1 cellular context compared by ENCODE assay signal in the genomic region with DNA sequence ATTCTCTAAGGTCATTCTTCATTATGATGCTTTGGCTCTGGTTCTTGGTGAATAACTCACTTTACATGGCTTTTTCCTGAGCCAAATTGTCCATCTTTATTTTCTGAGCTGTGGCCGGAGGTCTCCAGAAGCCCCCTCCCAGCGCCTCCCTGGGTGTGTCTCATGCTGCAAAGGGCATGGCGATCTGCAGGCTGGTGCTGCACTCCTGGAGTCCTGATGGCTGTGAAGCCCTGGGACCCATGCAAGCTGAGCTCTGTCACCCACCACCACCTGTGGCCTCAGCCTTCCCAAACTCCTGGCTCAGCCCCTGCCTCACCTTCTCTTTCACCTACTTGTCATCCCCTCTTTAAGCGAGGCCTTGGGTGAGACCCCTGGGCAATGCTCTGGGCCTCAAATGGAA.
TF ChIP-seq lines count a peak whose summit lies in the region.

No MANE protein-coding gene starts in this region.

TF ChIP-seq in H1, 55 proteins besides CTCF, POLR2A, EP300 and RAD21 (continued from another document):
- TF ChIP-seq, protein P1, sequence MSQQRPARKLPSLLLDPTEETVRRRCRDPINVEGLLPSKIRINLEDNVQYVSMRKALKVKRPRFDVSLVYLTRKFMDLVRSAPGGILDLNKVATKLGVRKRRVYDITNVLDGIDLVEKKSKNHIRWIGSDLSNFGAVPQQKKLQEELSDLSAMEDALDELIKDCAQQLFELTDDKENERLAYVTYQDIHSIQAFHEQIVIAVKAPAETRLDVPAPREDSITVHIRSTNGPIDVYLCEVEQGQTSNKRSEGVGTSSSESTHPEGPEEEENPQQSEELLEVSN (IDR thresholded peaks at IDR 0.05), result no peak
- TF ChIP-seq CHD2 (IDR thresholded peaks at IDR 0.05; ENCODE audit: low read length) (no peak), CBX8 (IDR thresholded peaks at IDR 0.05; ENCODE audit: borderline replicate concordance, low read depth, low read length) (no peak), HDAC2 (IDR thresholded peaks at IDR 0.05; ENCODE audit: borderline replicate concordance in 1 of 2, low read depth in 2 of 2, low read length in 2 of 2) (no peak), KDM1A (IDR thresholded peaks at IDR 0.05; ENCODE audit: borderline replicate concordance, low read length) (no peak), RBBP5 (IDR thresholded peaks at IDR 0.05; ENCODE audit: borderline replicate concordance, low read depth, low read length) (no peak), EZH2 (IDR thresholded peaks at IDR 0.05; ENCODE audit: low read depth, low read length, severe bottlenecking) (no peak), PHF8 (conservative IDR thresholded peaks at IDR 0.05; ENCODE audit: low read depth, low read length) (no peak)
- TF ChIP-seq, protein P2, sequence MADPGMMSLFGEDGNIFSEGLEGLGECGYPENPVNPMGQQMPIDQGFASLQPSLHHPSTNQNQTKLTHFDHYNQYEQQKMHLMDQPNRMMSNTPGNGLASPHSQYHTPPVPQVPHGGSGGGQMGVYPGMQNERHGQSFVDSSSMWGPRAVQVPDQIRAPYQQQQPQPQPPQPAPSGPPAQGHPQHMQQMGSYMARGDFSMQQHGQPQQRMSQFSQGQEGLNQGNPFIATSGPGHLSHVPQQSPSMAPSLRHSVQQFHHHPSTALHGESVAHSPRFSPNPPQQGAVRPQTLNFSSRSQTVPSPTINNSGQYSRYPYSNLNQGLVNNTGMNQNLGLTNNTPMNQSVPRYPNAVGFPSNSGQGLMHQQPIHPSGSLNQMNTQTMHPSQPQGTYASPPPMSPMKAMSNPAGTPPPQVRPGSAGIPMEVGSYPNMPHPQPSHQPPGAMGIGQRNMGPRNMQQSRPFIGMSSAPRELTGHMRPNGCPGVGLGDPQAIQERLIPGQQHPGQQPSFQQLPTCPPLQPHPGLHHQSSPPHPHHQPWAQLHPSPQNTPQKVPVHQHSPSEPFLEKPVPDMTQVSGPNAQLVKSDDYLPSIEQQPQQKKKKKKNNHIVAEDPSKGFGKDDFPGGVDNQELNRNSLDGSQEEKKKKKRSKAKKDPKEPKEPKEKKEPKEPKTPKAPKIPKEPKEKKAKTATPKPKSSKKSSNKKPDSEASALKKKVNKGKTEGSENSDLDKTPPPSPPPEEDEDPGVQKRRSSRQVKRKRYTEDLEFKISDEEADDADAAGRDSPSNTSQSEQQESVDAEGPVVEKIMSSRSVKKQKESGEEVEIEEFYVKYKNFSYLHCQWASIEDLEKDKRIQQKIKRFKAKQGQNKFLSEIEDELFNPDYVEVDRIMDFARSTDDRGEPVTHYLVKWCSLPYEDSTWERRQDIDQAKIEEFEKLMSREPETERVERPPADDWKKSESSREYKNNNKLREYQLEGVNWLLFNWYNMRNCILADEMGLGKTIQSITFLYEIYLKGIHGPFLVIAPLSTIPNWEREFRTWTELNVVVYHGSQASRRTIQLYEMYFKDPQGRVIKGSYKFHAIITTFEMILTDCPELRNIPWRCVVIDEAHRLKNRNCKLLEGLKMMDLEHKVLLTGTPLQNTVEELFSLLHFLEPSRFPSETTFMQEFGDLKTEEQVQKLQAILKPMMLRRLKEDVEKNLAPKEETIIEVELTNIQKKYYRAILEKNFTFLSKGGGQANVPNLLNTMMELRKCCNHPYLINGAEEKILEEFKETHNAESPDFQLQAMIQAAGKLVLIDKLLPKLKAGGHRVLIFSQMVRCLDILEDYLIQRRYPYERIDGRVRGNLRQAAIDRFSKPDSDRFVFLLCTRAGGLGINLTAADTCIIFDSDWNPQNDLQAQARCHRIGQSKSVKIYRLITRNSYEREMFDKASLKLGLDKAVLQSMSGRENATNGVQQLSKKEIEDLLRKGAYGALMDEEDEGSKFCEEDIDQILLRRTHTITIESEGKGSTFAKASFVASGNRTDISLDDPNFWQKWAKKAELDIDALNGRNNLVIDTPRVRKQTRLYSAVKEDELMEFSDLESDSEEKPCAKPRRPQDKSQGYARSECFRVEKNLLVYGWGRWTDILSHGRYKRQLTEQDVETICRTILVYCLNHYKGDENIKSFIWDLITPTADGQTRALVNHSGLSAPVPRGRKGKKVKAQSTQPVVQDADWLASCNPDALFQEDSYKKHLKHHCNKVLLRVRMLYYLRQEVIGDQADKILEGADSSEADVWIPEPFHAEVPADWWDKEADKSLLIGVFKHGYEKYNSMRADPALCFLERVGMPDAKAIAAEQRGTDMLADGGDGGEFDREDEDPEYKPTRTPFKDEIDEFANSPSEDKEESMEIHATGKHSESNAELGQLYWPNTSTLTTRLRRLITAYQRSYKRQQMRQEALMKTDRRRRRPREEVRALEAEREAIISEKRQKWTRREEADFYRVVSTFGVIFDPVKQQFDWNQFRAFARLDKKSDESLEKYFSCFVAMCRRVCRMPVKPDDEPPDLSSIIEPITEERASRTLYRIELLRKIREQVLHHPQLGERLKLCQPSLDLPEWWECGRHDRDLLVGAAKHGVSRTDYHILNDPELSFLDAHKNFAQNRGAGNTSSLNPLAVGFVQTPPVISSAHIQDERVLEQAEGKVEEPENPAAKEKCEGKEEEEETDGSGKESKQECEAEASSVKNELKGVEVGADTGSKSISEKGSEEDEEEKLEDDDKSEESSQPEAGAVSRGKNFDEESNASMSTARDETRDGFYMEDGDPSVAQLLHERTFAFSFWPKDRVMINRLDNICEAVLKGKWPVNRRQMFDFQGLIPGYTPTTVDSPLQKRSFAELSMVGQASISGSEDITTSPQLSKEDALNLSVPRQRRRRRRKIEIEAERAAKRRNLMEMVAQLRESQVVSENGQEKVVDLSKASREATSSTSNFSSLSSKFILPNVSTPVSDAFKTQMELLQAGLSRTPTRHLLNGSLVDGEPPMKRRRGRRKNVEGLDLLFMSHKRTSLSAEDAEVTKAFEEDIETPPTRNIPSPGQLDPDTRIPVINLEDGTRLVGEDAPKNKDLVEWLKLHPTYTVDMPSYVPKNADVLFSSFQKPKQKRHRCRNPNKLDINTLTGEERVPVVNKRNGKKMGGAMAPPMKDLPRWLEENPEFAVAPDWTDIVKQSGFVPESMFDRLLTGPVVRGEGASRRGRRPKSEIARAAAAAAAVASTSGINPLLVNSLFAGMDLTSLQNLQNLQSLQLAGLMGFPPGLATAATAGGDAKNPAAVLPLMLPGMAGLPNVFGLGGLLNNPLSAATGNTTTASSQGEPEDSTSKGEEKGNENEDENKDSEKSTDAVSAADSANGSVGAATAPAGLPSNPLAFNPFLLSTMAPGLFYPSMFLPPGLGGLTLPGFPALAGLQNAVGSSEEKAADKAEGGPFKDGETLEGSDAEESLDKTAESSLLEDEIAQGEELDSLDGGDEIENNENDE (IDR thresholded peaks at IDR 0.05; ENCODE audit: insufficient replicate concordance, low read length), result no peak
- TF ChIP-seq, protein P3, sequence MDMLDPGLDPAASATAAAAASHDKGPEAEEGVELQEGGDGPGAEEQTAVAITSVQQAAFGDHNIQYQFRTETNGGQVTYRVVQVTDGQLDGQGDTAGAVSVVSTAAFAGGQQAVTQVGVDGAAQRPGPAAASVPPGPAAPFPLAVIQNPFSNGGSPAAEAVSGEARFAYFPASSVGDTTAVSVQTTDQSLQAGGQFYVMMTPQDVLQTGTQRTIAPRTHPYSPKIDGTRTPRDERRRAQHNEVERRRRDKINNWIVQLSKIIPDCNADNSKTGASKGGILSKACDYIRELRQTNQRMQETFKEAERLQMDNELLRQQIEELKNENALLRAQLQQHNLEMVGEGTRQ (IDR thresholded peaks at IDR 0.05; ENCODE audit: low read length), result no peak
